8 cellular contexts compared by ENCODE assay signal in genomic region chr19:47707135-47707925, GRCh38. TPM values are rescaled to one million over a fixed set of nuclear protein-coding genes. Genes with fewer than 3 reads are reported as not detected.
A peak's percentile ranks its signal among the peaks of the same experiment; 100 is the strongest.
DNase-seq lines count a peak whose midpoint lies in the region; ATAC-seq and TF ChIP-seq lines count a peak whose summit lies in the region.

No MANE protein-coding gene starts in this region.

- no peak for ATAC-seq in HG03571 (IDR thresholded peaks at IDR 0.05; ENCODE audit: unreplicated experiment)

- H3K27ac Mint-ChIP-seq in activated CD4-positive, alpha-beta T cell treated with anti-CD3 and anti-CD28 coated beads, Interleukin-2, amount 10 ng/mL, durations not matched to agents 24 days and 14 days = no peak overlapping the region

- intact Hi-C loops in activated CD4-positive, alpha-beta T cell treated with anti-CD3 and anti-CD28 coated beads, Interleukin-2, amount 10 ng/mL, durations not matched to agents 24 days and 14 days (cut with micrococcal nuclease) = loop anchor here (1.0 to 10.0 kb wide), 2 partner anchors 271 to 413 kb away; no protein-coding TSS in a partner anchor

- peaks cover 7% of the 10 kb centered on the region for H3K4me1 Mint-ChIP-seq in activated CD4-positive, alpha-beta T cell treated with anti-CD3 and anti-CD28 coated beads, Interleukin-2, amount 10 ng/mL, durations not matched to agents 24 days and 14 days

- H3K4me3 ChIP-seq in coronary artery = no peak overlapping the region

- peak; percentile 79 for TF ChIP-seq CTCF in coronary artery (IDR thresholded peaks at IDR 0.05)

- no peaks in the 10 kb centered on the region for H3K9me3 Mint-ChIP-seq in activated CD4-positive, alpha-beta T cell treated with anti-CD3 and anti-CD28 coated beads, Interleukin-2, amount 10 ng/mL, durations not matched to agents 24 days and 14 days

- no peak overlapping the region for H3K4me3 Mint-ChIP-seq in activated CD4-positive, alpha-beta T cell treated with anti-CD3 and anti-CD28 coated beads, Interleukin-2, amount 10 ng/mL, durations not matched to agents 24 days and 14 days

- peaks cover 10% of the 10 kb centered on the region for H3K36me3 Mint-ChIP-seq in activated CD4-positive, alpha-beta T cell treated with anti-CD3 and anti-CD28 coated beads, Interleukin-2, amount 10 ng/mL, durations not matched to agents 24 days and 14 days (ENCODE audit: low read depth)

- peaks cover 5% of the 10 kb centered on the region for H3K27me3 Mint-ChIP-seq in activated CD4-positive, alpha-beta T cell treated with anti-CD3 and anti-CD28 coated beads, Interleukin-2, amount 10 ng/mL, durations not matched to agents 24 days and 14 days

- peak; percentile 73 for DNase-seq in AG20443 (ENCODE audit: low spot score)
- DNase-seq in H4 (ENCODE audit: low spot score) = peak; percentile 79
- peak; percentile 62 for DNase-seq in NCI-H510A treated with DMSO at 0.1 percent for 48 hours (lab: John Stamatoyannopoulos, UW)
- peak; percentile 92 for DNase-seq in activated CD4-positive, alpha-beta T cell treated with anti-CD3 and anti-CD28 coated beads, Interleukin-2, amount 10 ng/mL, durations not matched to agents 24 days and 14 days
- DNase-seq in coronary artery (ENCODE audit: low spot score) = no peak
- DNase-seq in lung microvascular endothelial cell (ENCODE audit: low read depth in 2 of 2) = peak; percentile 74 to 85
- DNase-seq in stimulated activated CD8-positive, alpha-beta memory T cell treated with anti-CD3 and anti-CD28 coated beads, Interleukin-15, amount 100 ng/mL, for 24 hours (ENCODE audit: low read depth) = peak; percentile 47

- H3K27ac ChIP-seq in coronary artery = no peak overlapping the region

RNA-seq across cellular contexts. Expression of gene EHD2, which starts 5.9 kb away (rescaled TPM):
- total RNA-seq in H4 (2014; rRNA removed; shearing (Covaris generic)) = 16.9 and 19.9 TPM in 2 replicates
- 0.49 and 1.2 TPM in 2 replicates for total RNA-seq in activated CD4-positive, alpha-beta T cell treated with anti-CD3 and anti-CD28 coated beads, Interleukin-2, amount 10 ng/mL, durations not matched to agents 24 days and 14 days
- 76.3 and 90.7 TPM in 2 replicates for total RNA-seq in lung microvascular endothelial cell

RNA-seq across cellular contexts. Expression of gene NOP53, which starts 38.0 kb away (rescaled TPM):
- 52.2 and 67.8 TPM in 2 replicates for total RNA-seq in H4 (2014; rRNA removed; shearing (Covaris generic))
- 222 and 230 TPM in 2 replicates for total RNA-seq in activated CD4-positive, alpha-beta T cell treated with anti-CD3 and anti-CD28 coated beads, Interleukin-2, amount 10 ng/mL, durations not matched to agents 24 days and 14 days
- 69.5 and 115 TPM in 2 replicates for total RNA-seq in lung microvascular endothelial cell
